ENCODE assay signal across 2 cellular contexts in the genomic region with DNA sequence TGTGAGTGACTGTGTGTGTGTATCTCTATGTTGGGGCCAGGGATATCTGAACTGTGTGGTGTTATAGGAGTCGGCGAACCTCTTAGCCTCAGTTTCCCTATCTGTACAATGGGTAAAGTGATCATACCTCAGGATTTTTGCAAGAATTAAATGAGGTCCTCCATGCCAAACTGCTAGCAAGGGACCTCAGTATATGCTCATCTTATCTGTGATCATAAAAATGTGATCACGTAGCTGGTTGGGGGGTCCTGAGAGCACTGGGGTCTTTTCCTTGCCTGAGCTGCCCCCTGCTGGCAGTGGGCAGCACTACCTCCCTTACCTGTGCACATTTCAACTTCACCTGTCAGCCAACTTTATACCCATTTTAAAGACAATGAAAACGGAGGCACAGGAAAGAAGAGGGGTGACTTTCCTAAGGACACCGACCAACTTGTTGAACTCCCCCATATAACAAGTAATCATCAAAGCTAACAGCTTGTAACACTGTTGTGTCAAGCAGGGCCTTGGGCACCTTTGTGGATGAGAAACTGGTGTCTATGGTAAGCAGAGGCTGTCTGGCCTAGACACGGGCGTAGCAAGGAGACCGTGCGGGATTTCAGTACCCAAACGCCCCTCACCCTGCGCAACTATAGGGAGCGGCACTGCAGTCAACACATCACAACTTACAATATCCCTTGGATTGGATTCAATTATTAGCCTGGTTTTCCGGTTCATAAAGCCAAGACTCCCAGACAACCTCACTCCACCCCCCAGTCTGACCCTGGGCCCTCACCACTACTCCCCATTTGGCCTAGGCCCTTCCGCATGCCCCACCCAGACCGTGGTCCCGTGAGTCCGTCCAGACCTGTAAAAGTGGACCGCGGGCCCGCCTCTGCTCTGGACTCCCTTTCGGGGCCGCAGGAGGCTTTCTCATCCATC.
TF ChIP-seq lines count a peak whose summit lies in the region.

No MANE protein-coding gene starts in this region.

TF ChIP-seq in HEK293, 187 proteins besides CTCF, POLR2A, EP300 and RAD21:
- TF ChIP-seq, protein P1, sequence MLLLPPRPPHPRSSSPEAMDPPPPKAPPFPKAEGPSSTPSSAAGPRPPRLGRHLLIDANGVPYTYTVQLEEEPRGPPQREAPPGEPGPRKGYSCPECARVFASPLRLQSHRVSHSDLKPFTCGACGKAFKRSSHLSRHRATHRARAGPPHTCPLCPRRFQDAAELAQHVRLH (tag by site-specific recombination; IDR thresholded peaks at IDR 0.05) = peak; percentile 37; the same call in 1 of the 2 replicates
- TF ChIP-seq ZNF335 (tag by site-specific recombination; conservative IDR thresholded peaks at IDR 0.05) = peak; percentile 6; the same call in 1 of the 2 replicates
- TF ChIP-seq ZNF707 (tag by site-specific recombination; IDR thresholded peaks at IDR 0.05) = no peak
- peak; percentile 76 for TF ChIP-seq ZEB2 (tag by site-specific recombination; IDR thresholded peaks at IDR 0.05)
- no peak for TF ChIP-seq ZNF777 (tag by site-specific recombination; IDR thresholded peaks at IDR 0.05; ENCODE audit: borderline replicate concordance)
- no peak for TF ChIP-seq ZFP41 (tag by site-specific recombination; IDR thresholded peaks at IDR 0.05; ENCODE audit: borderline replicate concordance)
- no peak for TF ChIP-seq TCF7L2 (IDR thresholded peaks at IDR 0.05; ENCODE audit: borderline replicate concordance, low read depth, low read length)
- TF ChIP-seq SCRT2 (tag by site-specific recombination; IDR thresholded peaks at IDR 0.05) = 0 out of 2 replicates have a peak, but pooled peaks have one; percentile 20
- TF ChIP-seq ZNF654 (tag by site-specific recombination; IDR thresholded peaks at IDR 0.05; ENCODE audit: low read depth) = peak; percentile 33; the same call in 1 of the 2 replicates
- TF ChIP-seq, protein P2, sequence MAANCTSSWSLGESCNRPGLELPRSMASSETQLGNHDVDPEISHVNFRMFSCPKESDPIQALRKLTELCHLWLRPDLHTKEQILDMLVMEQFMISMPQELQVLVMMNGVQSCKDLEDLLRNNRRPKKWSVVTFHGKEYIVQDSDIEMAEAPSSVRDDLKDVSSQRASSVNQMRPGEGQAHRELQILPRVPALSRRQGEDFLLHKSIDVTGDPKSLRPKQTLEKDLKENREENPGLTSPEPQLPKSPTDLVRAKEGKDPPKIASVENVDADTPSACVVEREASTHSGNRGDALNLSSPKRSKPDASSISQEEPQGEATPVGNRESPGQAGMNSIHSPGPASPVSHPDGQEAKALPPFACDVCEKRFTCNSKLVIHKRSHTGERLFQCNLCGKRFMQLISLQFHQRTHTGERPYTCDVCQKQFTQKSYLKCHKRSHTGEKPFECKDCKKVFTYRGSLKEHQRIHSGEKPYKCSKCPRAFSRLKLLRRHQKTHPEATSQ (tag by site-specific recombination; IDR thresholded peaks at IDR 0.05) = no peak
- no peak for TF ChIP-seq ZNF211 (tag by site-specific recombination; IDR thresholded peaks at IDR 0.05; ENCODE audit: low read depth)
- TF ChIP-seq ZNF701 (tag by site-specific recombination; IDR thresholded peaks at IDR 0.05) = no peak
- 0 out of 2 replicates have a peak, but pooled peaks have one; percentile 13 for TF ChIP-seq ZSCAN30 (tag by site-specific recombination; IDR thresholded peaks at IDR 0.05)
- no peak for TF ChIP-seq ZNF544 (tag by site-specific recombination; IDR thresholded peaks at IDR 0.05)
- no peak for TF ChIP-seq ZNF155 (tag by site-specific recombination; IDR thresholded peaks at IDR 0.05)

TF ChIP-seq in SK-N-SH, 30 proteins besides CTCF, POLR2A, EP300 and RAD21:
- TF ChIP-seq EZH2phosphoT487 (IDR thresholded peaks at IDR 0.05; ENCODE audit: borderline replicate concordance, low read depth) (no peak), GABPA (IDR thresholded peaks at IDR 0.05; ENCODE audit: low read depth) (peak; percentile 24; the same call in 1 of the 2 replicates), SMC3 (IDR thresholded peaks at IDR 0.05; ENCODE audit: low read depth, low read length) (peak; percentile 35)
